Comparison of ENCODE assay signal across 8 cellular contexts in the genomic region with DNA sequence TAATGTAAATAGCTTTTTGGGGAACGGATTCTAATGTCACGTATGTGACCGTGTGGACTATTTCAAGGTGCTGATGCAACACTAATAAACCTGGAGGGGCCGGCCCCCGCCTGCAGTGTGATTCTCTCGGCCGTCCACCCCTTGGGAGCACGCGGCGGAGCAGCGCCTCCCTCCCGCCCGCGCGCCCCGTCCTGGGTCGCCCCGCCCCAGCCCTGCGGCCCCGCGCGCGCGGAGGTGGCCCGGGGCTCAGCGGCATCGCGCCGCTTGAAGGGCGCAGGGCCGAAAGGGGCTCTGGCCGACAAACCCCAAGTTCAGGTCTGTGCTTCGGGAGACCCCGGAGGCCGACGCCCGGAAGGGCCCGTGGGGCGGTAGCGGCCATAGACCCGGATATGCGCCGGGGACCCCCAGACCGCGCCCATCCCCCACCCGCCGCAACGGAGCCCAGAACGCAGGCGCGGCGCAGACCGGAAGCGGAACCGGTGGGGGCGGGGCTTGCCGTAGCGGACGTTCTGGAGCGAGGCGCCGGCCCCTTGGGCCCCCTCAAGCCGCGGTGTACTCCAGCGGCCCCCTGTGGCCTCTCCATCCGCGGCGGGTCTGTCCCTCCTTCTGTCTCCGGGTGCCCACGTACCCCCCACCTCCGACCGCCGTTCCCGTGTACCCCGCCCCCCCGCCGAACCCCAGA. TPM values are rescaled to one million over a fixed set of nuclear protein-coding genes. Genes with fewer than 3 reads are reported as not detected.
DNase-seq lines count a peak whose midpoint lies in the region; ATAC-seq and TF ChIP-seq lines count a peak whose summit lies in the region.

A gene with protein sequence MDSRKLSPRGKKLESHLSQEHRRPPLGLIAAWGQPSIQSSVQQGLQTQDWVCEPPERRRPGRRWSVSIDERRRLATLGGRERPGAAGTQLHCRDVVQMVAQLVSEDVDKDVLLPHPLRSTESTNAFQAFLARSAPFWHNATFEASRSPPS (plus strand): TSS at position 495 of the 682 bp plus-strand sequence. CDS start 803 bp downstream, outside the sequence.

- H3K4ac ChIP-seq in trophoblast cell (ENCODE audit: low read depth, low read length): peak within 1 kb of the TSS; percentile 69

- peak within 1 kb of the TSS; percentile 97 for H3K4me2 ChIP-seq in HCT116 (ENCODE audit: low read length)
- peak within 1 kb of the TSS; percentile 76 for H3K4me2 ChIP-seq in trophoblast cell (ENCODE audit: low read length)

- H3K36me3 ChIP-seq in HCT116 (ENCODE audit: control insufficient read depth in 1 of 2, insufficient read depth in 2 of 2, low read length in 2 of 2) (peaks cover 3 to 19% of the 10 kb centered on the region in 2 experiments; a peak in 3 of 4 replicates), trophoblast cell (ENCODE audit: control insufficient read depth in 1 of 2, insufficient read depth in 2 of 2, low read length in 2 of 2) (peaks cover 14 to 19% of the 10 kb centered on the region in 2 experiments), tibial nerve (peaks cover 0 to 57% (median 10%) of the 10 kb centered on the region in 3 donors)

- peak within 1 kb of the TSS; percentile 94 for H3K27ac ChIP-seq in HCT116 (ENCODE audit: low read depth, low read length)
- peak within 1 kb of the TSS; percentile 61 for H3K27ac ChIP-seq in trophoblast cell (ENCODE audit: low read depth, low read length)
- peak within 1 kb of the TSS; percentile 64 to 95 (median 86) for H3K27ac ChIP-seq in tibial nerve

- H3K4me3 ChIP-seq in HCT116 (replicated peaks in 1 of 2; ENCODE audit: low read depth in 1 of 2, low read length in 2 of 2) (peak within 1 kb of the TSS; percentile 91), trophoblast cell (ENCODE audit: low read depth, low read length) (peak within 1 kb of the TSS; percentile 77), tibial nerve (peak within 1 kb of the TSS; percentile 61 to 100 (median 93))

- peak within 1 kb of the TSS; percentile 82 for H2BK5ac ChIP-seq in trophoblast cell (ENCODE audit: low read depth, low read length, poor library complexity)

- peaks cover 8% of the 10 kb centered on the region for H3K9me3 Mint-ChIP-seq in activated naive CD8-positive, alpha-beta T cell (ENCODE audit: low read depth)

- H2BK120ac ChIP-seq in trophoblast cell (ENCODE audit: insufficient read depth, low read length, poor library complexity): peak within 1 kb of the TSS; percentile 91

- H3K79me2 ChIP-seq in HCT116 (ENCODE audit: insufficient read depth, low read length): peaks cover 19% of the 10 kb centered on the region
- H3K79me2 ChIP-seq in trophoblast cell (ENCODE audit: control insufficient read depth, insufficient read depth, low read length, poor library complexity): peaks cover 5% of the 10 kb centered on the region

- TF ChIP-seq POLR2A in HCT116 (IDR thresholded peaks at IDR 0.05; ENCODE audit: borderline replicate concordance, extremely low read depth, insufficient read depth, insufficient read length) (peak; percentile 75), tibial nerve (IDR thresholded peaks at IDR 0.05) (peak; percentile 32 to 73)

- POLR2A ChIA-PET in HCT116 (lab: Charles Lee): no interaction called here

- peak within 1 kb of the TSS; percentile 99 for H4K8ac ChIP-seq in trophoblast cell (ENCODE audit: low read depth, low read length)

- DNase-seq in GM03348 (ENCODE audit: low spot score) (peak; percentile 97), HCT116 (ENCODE audit: low read depth, low spot score) (peak; percentile 31), MV-4-11 (lab: John Stamatoyannopoulos, UW) (peak; percentile 69), Right ventricle myocardium superior (peak; percentile 96), trophoblast cell (peak; percentile 34 to 66), tibial nerve (ENCODE audit: low spot score in 2 of 2) (peak; percentile 82 to 86)

- peak; percentile 80 to 86 for TF ChIP-seq EP300 in tibial nerve (IDR thresholded peaks at IDR 0.05)

- H3K23ac ChIP-seq in trophoblast cell (ENCODE audit: low read length): no peak within 1 kb of the TSS

- CTCF ChIA-PET in HCT116 (lab: Charles Lee): no interaction called here

- no peaks in the 10 kb centered on the region for H3K27me3 Mint-ChIP-seq in activated naive CD8-positive, alpha-beta T cell

- ATAC-seq in HCT116 (peak; percentile 81), SK-N-SH treated with all-trans-retinoic acid at 6 μM for 48 hours (peak; percentile 90), Right ventricle myocardium superior (ENCODE audit: poor library complexity) (peak; percentile 95)

- H3K4me1 ChIP-seq in HCT116 (ENCODE audit: control insufficient read depth in 1 of 2, insufficient read depth in 2 of 2, low read length in 2 of 2): peaks cover 19 to 40% of the 10 kb centered on the region in 2 experiments; a peak in 3 of 4 replicates
- H3K4me1 ChIP-seq in trophoblast cell (ENCODE audit: control insufficient read depth in 1 of 2, insufficient read depth in 2 of 2, low read length in 2 of 2): peaks cover 11 to 15% of the 10 kb centered on the region in 2 experiments
- peaks cover 0 to 28% (median 12%) of the 10 kb centered on the region in 4 donors for H3K4me1 ChIP-seq in tibial nerve

- no peaks in the 10 kb centered on the region for H3K27me3 ChIP-seq in HCT116 (ENCODE audit: insufficient read depth, low read length)
- H3K27me3 ChIP-seq in trophoblast cell (ENCODE audit: insufficient read depth, low read length): no peaks in the 10 kb centered on the region
- no peaks in the 10 kb centered on the region for H3K27me3 ChIP-seq in tibial nerve

- no peaks in the 10 kb centered on the region for H4K20me1 ChIP-seq in HCT116 (ENCODE audit: insufficient read depth)

- H3K36me3 Mint-ChIP-seq in activated naive CD8-positive, alpha-beta T cell: peaks cover 12% of the 10 kb centered on the region

- no peaks in the 10 kb centered on the region for H3K9me2 ChIP-seq in HCT116 (ENCODE audit: insufficient read depth)

- peak within 1 kb of the TSS; percentile 99 for H2AK5ac ChIP-seq in trophoblast cell (ENCODE audit: low read length)

- H4K12ac ChIP-seq in trophoblast cell (ENCODE audit: low read depth, low read length): peak within 1 kb of the TSS; percentile 90

- intact Hi-C loops in HCT116 (cut with micrococcal nuclease) (no loop called here), Right ventricle myocardium superior (cut with DNase I) (no loop called here)

- peak within 1 kb of the TSS; percentile 92 for H3K9ac ChIP-seq in HCT116 (ENCODE audit: low read length)
- peak within 1 kb of the TSS; percentile 85 for H3K9ac ChIP-seq in trophoblast cell (ENCODE audit: low read length)

- H3K9me3 ChIP-seq in HCT116 (ENCODE audit: control insufficient read depth in 1 of 2, insufficient read depth in 1 of 2, low read depth in 1 of 2, low read length in 2 of 2) (peaks cover 0 to 8% of the 10 kb centered on the region in 2 experiments; a peak in 1 of 4 replicates), trophoblast cell (ENCODE audit: insufficient read depth, low read depth, low read length) (peaks cover 28% of the 10 kb centered on the region), tibial nerve (peaks cover 0 to 15% (median 0%) of the 10 kb centered on the region in 4 donors)

- peaks cover 10% of the 10 kb centered on the region for H3K79me1 ChIP-seq in trophoblast cell (ENCODE audit: low read length)

- RAD21 ChIA-PET in HCT116 (lab: Charles Lee; ENCODE audit: low non-redundant PET in 1 of 2, low total read pairs in 2 of 2, uncharacterized antibody in 2 of 2, unreplicated experiment in 2 of 2): no interaction called here

- peak within 1 kb of the TSS; percentile 42 for H2BK12ac ChIP-seq in trophoblast cell (ENCODE audit: low read length)

- peak within 1 kb of the TSS; percentile 89 for H3K27ac Mint-ChIP-seq in activated naive CD8-positive, alpha-beta T cell

- no peak for TF ChIP-seq RAD21 in HCT116 (IDR thresholded peaks at IDR 0.05; ENCODE audit: low read depth)

- H4K91ac ChIP-seq in trophoblast cell (ENCODE audit: low read depth, low read length): peak within 1 kb of the TSS; percentile 95

- H3K4me3 Mint-ChIP-seq in activated naive CD8-positive, alpha-beta T cell: peak within 1 kb of the TSS; percentile 88

- no CpG with 5 or more reads among the region's 77 CpGs for WGBS in trophoblast cell (ENCODE audit: extremely low coverage, insufficient coverage, insufficient read length)
- 0 to 1% methylated on average over 36 to 48 of the region's 77 CpGs for WGBS in tibial nerve, 2 donors

- H3K18ac ChIP-seq in trophoblast cell (ENCODE audit: low read length): peak within 1 kb of the TSS; percentile 87

- no peak for TF ChIP-seq CTCF in HCT116 (IDR thresholded peaks at IDR 0.05 in 2 of 3, conservative IDR thresholded peaks at IDR 0.05 in 1 of 3; ENCODE audit: borderline replicate concordance in 1 of 3, insufficient read depth in 1 of 3, low read depth in 2 of 3, low read length in 2 of 3)
- peak in 4 of 5 experiments; percentile 12 to 54 (median 28) for TF ChIP-seq CTCF in tibial nerve (IDR thresholded peaks at IDR 0.05)

- H2AFZ ChIP-seq in HCT116 (ENCODE audit: low read depth, low read length, poor library complexity, severe bottlenecking): no peak within 1 kb of the TSS
- H2AFZ ChIP-seq in trophoblast cell (ENCODE audit: insufficient read depth, low read length, poor library complexity): peak within 1 kb of the TSS; percentile 94

- BruUV-seq in HCT116 (replicated peaks; lab: Mats Ljungman, UMichigan): no TSS peak

- H3K4me1 Mint-ChIP-seq in activated naive CD8-positive, alpha-beta T cell (ENCODE audit: low read depth): peaks cover 18% of the 10 kb centered on the region

- peak within 1 kb of the TSS; percentile 95 for H3K14ac ChIP-seq in trophoblast cell (ENCODE audit: low read length)

TF ChIP-seq in HCT116, 20 proteins besides CTCF, POLR2A, EP300 and RAD21:
- TF ChIP-seq, protein P1, sequence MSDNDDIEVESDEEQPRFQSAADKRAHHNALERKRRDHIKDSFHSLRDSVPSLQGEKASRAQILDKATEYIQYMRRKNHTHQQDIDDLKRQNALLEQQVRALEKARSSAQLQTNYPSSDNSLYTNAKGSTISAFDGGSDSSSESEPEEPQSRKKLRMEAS (IDR thresholded peaks at IDR 0.05): peak; percentile 88
- TF ChIP-seq EGR1 (IDR thresholded peaks at IDR 0.05; ENCODE audit: low read depth) (no peak), YY1 (IDR thresholded peaks at IDR 0.05; ENCODE audit: extremely low read depth, insufficient replicate concordance, low read depth, low read length) (peak; percentile 7), POLR2AphosphoS5 (IDR thresholded peaks at IDR 0.05; ENCODE audit: low read depth, low read length) (peak; percentile 87)
TF ChIP-seq in HCT116: peak in this region for 3.

RNA-seq across cellular contexts. Expression of the gene that starts here (rescaled TPM):
- total RNA-seq in HCT116 (2021; ENCODE audit: unreplicated experiment): 3.8 TPM
- 0.05 and 0.15 TPM in 2 replicates for polyA plus RNA-seq in HCT116 (2012)
- 1.9 TPM for total RNA-seq in Right ventricle myocardium superior
- polyA plus RNA-seq in trophoblast cell (2013): 0.04 and 0.10 TPM in 2 replicates
- 1 to 10 TPM in 2 of 4 donors, under 1 TPM in 2; 0.84 to 1.3 (median 1.0) TPM for total RNA-seq in tibial nerve

Comparison
In these comparisons a context has a peak if more than half of its experiments do, and no peak if none do; other contexts are left out.
1. Peak in every context shown above with its lines: DNase-seq, ATAC-seq, H3K4me3 ChIP-seq and H3K27ac ChIP-seq.
2. DNase-seq: peak in every context shown above with its lines; median percentile 97 in GM03348; 96 in Right ventricle myocardium superior; 84 in tibial nerve; 69 in MV-4-11; 50 in trophoblast cell; 31 in HCT116.
3. CTCF ChIP-seq: peak in tibial nerve (4 of 5); none in HCT116 (0 of 3).